1 cellular context compared by ENCODE assay signal in the genomic region with DNA sequence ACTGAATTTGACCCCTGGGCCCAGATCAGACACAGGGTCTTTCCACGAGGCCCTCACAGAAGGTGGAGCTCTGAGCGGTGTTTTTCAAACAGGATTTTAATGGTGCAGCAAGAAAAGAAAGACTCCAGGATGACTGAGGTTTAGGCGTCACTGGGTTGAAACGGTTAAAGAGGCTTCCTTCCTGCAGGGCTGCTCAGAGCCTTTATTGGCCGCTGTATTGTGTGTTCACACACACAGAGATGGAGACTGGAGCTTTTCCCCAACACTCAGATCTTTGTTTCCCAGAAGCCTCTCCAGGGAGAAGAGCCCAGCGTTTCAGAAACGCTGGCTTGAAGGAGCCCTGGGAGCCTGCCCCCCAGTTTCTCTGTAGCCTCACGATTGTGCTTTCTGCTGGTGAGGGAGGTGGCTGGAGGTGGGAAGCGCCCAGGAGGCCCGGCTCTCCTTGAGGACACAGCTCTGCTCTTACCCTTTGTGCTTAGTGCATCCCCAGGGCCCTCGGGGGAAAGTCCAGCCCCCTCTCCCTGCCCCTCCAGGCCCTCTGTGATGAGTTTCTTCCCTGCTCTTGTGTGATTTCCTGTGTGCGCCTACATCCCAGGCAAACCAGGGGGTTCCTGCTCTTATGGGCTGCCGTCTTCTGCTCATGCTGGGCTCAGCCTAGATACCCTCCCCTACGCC.
TF ChIP-seq lines count a peak whose summit lies in the region.

No MANE protein-coding gene starts in this region.

TF ChIP-seq in IMR-90, 13 proteins besides CTCF, POLR2A, EP300 and RAD21:
- no peak for TF ChIP-seq BHLHE40 (IDR thresholded peaks at IDR 0.05; ENCODE audit: low read depth, low read length)
- no peak for TF ChIP-seq MXI1 (IDR thresholded peaks at IDR 0.05; ENCODE audit: borderline replicate concordance, low read depth, low read length)
- TF ChIP-seq MAZ (IDR thresholded peaks at IDR 0.05; ENCODE audit: borderline replicate concordance, low read depth, low read length): no peak
- TF ChIP-seq, protein P1, sequence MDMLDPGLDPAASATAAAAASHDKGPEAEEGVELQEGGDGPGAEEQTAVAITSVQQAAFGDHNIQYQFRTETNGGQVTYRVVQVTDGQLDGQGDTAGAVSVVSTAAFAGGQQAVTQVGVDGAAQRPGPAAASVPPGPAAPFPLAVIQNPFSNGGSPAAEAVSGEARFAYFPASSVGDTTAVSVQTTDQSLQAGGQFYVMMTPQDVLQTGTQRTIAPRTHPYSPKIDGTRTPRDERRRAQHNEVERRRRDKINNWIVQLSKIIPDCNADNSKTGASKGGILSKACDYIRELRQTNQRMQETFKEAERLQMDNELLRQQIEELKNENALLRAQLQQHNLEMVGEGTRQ (IDR thresholded peaks at IDR 0.05; ENCODE audit: low read depth, low read length): no peak
- no peak for TF ChIP-seq SMC3 (IDR thresholded peaks at IDR 0.05; ENCODE audit: low read depth, low read length)
- no peak for TF ChIP-seq FOS (IDR thresholded peaks at IDR 0.05; ENCODE audit: low read depth, low read length)
- TF ChIP-seq MAFK (IDR thresholded peaks at IDR 0.05; ENCODE audit: low read depth, low read length): no peak
- TF ChIP-seq NFE2L2 (IDR thresholded peaks at IDR 0.05; ENCODE audit: low read depth, low read length): no peak
- TF ChIP-seq RCOR1 (IDR thresholded peaks at IDR 0.05; ENCODE audit: insufficient replicate concordance, low read length): no peak
- TF ChIP-seq RFX5 (IDR thresholded peaks at IDR 0.05; ENCODE audit: low read depth, low read length): no peak
